Comparison of ENCODE assay signal across 7 cellular contexts in the genomic region with DNA sequence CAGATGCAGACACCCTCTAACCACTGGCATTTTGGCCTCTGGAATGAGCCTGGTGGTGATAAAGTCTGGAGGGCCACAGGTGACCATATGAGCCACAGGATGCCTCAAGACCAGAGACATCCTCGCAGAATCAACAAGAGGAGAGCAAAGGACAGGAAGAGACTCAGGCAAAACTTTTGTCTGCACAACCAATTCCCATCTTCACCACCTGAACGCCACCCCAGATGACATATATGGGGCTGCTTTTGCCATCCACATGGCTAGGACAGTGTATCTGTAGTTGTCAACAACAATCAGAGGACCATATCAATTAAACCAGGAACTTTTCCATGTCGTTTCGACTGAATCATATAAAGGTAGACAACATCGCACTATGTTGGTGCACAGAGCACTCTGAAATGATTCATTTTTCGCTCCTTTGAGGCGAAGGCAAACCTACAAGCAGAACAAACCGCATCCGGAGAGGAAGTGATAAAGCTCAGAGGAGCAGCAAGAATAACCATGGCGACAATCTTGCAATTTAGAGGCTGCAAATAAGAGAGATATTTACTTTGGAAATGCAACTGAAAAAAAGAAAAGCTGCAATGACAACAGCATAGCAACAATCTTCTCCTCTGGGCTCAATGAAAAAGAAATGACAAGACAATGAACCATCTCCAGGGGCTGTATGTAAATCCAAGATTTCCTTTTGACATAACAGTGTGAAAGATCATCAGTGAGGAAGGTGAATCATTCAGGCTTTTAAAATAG.
DNase-seq lines count a peak whose midpoint lies in the region; ATAC-seq, FAIRE-seq and TF ChIP-seq lines count a peak whose summit lies in the region.

No MANE protein-coding gene starts in this region.

- H3K27me3 ChIP-seq in bronchial epithelial cell (ENCODE audit: control insufficient read depth, insufficient read depth, low read length), result no peaks in the 10 kb centered on the region

- peak; percentile 69 for ATAC-seq in GM19351 (IDR thresholded peaks at IDR 0.05; ENCODE audit: unreplicated experiment)
- peak; percentile 69 for ATAC-seq in HG03175 (IDR thresholded peaks at IDR 0.05; ENCODE audit: unreplicated experiment)

- peak; percentile 55 for FAIRE-seq in bronchial epithelial cell (lab: Jason Lieb, UNC)

- DNase-seq in T-helper 1 cell (peak; percentile 38 to 96 (median 74)), bronchial epithelial cell (ENCODE audit: low read depth) (no peak), globus pallidus (ENCODE audit: low spot score) (no peak), foreskin melanocyte (no peak)
- peak; percentile 68 to 95 (median 82) for DNase-seq in stimulated activated naive CD4-positive, alpha-beta T cell (lab: John Stamatoyannopoulos, UW)

- no peak overlapping the region for H3K4me3 ChIP-seq in bronchial epithelial cell (ENCODE audit: low read depth, low read length)

- no peak for TF ChIP-seq CTCF in bronchial epithelial cell (IDR thresholded peaks at IDR 0.05; ENCODE audit: insufficient read depth, low read length, severe bottlenecking)

- no peaks in the 10 kb centered on the region for H3K36me3 ChIP-seq in bronchial epithelial cell (ENCODE audit: control insufficient read depth, insufficient read depth, low read length)

Comparison
In these comparisons a context has a peak if more than half of its experiments do, and no peak if none do; other contexts are left out.
1. DNase-seq: peak in T-helper 1 cell (5 of 5) and stimulated activated naive CD4-positive, alpha-beta T cell (6 of 6); none in bronchial epithelial cell (single experiment), globus pallidus (single experiment) and foreskin melanocyte (single experiment).